8 cellular contexts compared by ENCODE assay signal in genomic region chr9:126915281-126915816, GRCh38. TPM values are rescaled to one million over a fixed set of nuclear protein-coding genes. Genes with fewer than 3 reads are reported as not detected.
DNase-seq lines count a peak whose midpoint lies in the region; ATAC-seq lines count a peak whose summit lies in the region.

No MANE protein-coding gene starts in this region.

- H3K9me3 Mint-ChIP-seq in T-helper 1 cell treated with Interleukin-12 subunit alpha and Interleukin-12 subunit beta and Interleukin-4 antibody, amounts not matched to agents 30 μg/mL and 1 μg/mL, for 36 hours, result no peaks in the 10 kb centered on the region

- H3K4me1 ChIP-seq in duodenal mucosa (ENCODE audit: control insufficient read depth in 1 of 2, insufficient read depth in 2 of 2, low read length in 2 of 2) (peaks cover 29 to 33% of the 10 kb centered on the region in 2 donors), mesodermal cell (ENCODE audit: control insufficient read depth, insufficient read depth, low read length, poor library complexity, severe bottlenecking) (no peaks in the 10 kb centered on the region), thymus (ENCODE audit: control insufficient read depth, insufficient read depth, low read length) (peaks cover 9% of the 10 kb centered on the region)

- H3K27me3 ChIP-seq in duodenal mucosa (ENCODE audit: control insufficient read depth in 1 of 2, insufficient read depth in 2 of 2, low read length in 2 of 2), result no peaks in the 10 kb centered on the region
- H3K27me3 ChIP-seq in thymus (ENCODE audit: control insufficient read depth, insufficient read depth), result peaks cover 2% of the 10 kb centered on the region

- H3K27ac ChIP-seq in duodenal mucosa (ENCODE audit: low read depth, low read length) (peak overlapping the region; percentile 71), mesodermal cell (ENCODE audit: low read depth, low read length, severe bottlenecking) (no peak overlapping the region), thymus (ENCODE audit: low read depth) (no peak overlapping the region)

- H3K4me1 Mint-ChIP-seq in T-helper 1 cell treated with Interleukin-12 subunit alpha and Interleukin-12 subunit beta and Interleukin-4 antibody, amounts not matched to agents 30 μg/mL and 1 μg/mL, for 36 hours (ENCODE audit: low read depth), result peaks cover 2% of the 10 kb centered on the region

- peak overlapping the region; percentile 70 for H3K4me3 Mint-ChIP-seq in T-helper 1 cell treated with Interleukin-12 subunit alpha and Interleukin-12 subunit beta and Interleukin-4 antibody, amounts not matched to agents 30 μg/mL and 1 μg/mL, for 36 hours

- no peaks in the 10 kb centered on the region for H3K9me3 ChIP-seq in duodenal mucosa (ENCODE audit: control insufficient read depth in 1 of 2, low read length in 2 of 2)
- H3K9me3 ChIP-seq in mesodermal cell (ENCODE audit: control insufficient read depth, low read length), result peaks cover 2% of the 10 kb centered on the region
- H3K9me3 ChIP-seq in thymus (ENCODE audit: control insufficient read depth), result no peaks in the 10 kb centered on the region

- no peaks in the 10 kb centered on the region for H3K36me3 ChIP-seq in duodenal mucosa (ENCODE audit: control insufficient read depth in 1 of 2, insufficient read depth in 2 of 2, low read length in 2 of 2)
- no peaks in the 10 kb centered on the region for H3K36me3 ChIP-seq in mesodermal cell (ENCODE audit: control insufficient read depth, insufficient read depth, low read length)
- no peaks in the 10 kb centered on the region for H3K36me3 ChIP-seq in thymus (ENCODE audit: control insufficient read depth, insufficient read depth)

- ATAC-seq in HG02981 (IDR thresholded peaks at IDR 0.05; ENCODE audit: unreplicated experiment), result peak; percentile 2
- no peak for ATAC-seq in GM18511 (IDR thresholded peaks at IDR 0.05; ENCODE audit: unreplicated experiment)

- H3K36me3 Mint-ChIP-seq in T-helper 1 cell treated with Interleukin-12 subunit alpha and Interleukin-12 subunit beta and Interleukin-4 antibody, amounts not matched to agents 30 μg/mL and 1 μg/mL, for 36 hours (ENCODE audit: low read depth), result no peaks in the 10 kb centered on the region

- peak; percentile 57 for DNase-seq in DMS153 (lab: John Stamatoyannopoulos, UW)
- DNase-seq in HCEC 1CT, result no peak

- peak overlapping the region; percentile 75 to 76 for H3K4me3 ChIP-seq in duodenal mucosa (ENCODE audit: low read depth in 1 of 2, low read length in 2 of 2)
- H3K4me3 ChIP-seq in mesodermal cell (ENCODE audit: extremely low read depth, insufficient read depth, low read length, poor library complexity, severe bottlenecking), result peak overlapping the region; percentile 11
- peak overlapping the region; percentile 94 for H3K4me3 ChIP-seq in thymus (ENCODE audit: low read length)

- no peak overlapping the region for H3K27ac Mint-ChIP-seq in T-helper 1 cell treated with Interleukin-12 subunit alpha and Interleukin-12 subunit beta and Interleukin-4 antibody, amounts not matched to agents 30 μg/mL and 1 μg/mL, for 36 hours

- H3K9ac ChIP-seq in duodenal mucosa (ENCODE audit: low read depth in 1 of 2, low read length in 2 of 2), result peak overlapping the region; percentile 81 to 83

- peaks cover 33% of the 10 kb centered on the region for H3K27me3 Mint-ChIP-seq in T-helper 1 cell treated with Interleukin-12 subunit alpha and Interleukin-12 subunit beta and Interleukin-4 antibody, amounts not matched to agents 30 μg/mL and 1 μg/mL, for 36 hours (ENCODE audit: low read depth)

- WGBS in mesodermal cell (ENCODE audit: insufficient coverage in 2 of 2), 2 experiments, result 4 to 9% methylated on average over 19 of the region's 43 CpGs
- 6% methylated on average over 43 of the region's 43 CpGs for WGBS in thymus

RNA-seq across cellular contexts. Expression of gene RALGPS1, which starts 0.8 kb away (rescaled TPM):
- 3.2 TPM for polyA plus RNA-seq in mesodermal cell (2013, experiment 1 of 2)
- 2.6 TPM for polyA plus RNA-seq in mesodermal cell (2013, experiment 2 of 2)
- polyA plus RNA-seq in thymus, result 3.6 TPM

RNA-seq across cellular contexts. Expression of gene ZBTB34, which starts 54.9 kb away (rescaled TPM):
- 11.4 TPM for polyA plus RNA-seq in mesodermal cell (2013, experiment 1 of 2)
- 10.0 TPM for polyA plus RNA-seq in mesodermal cell (2013, experiment 2 of 2)
- 4.0 TPM for polyA plus RNA-seq in thymus

Comparison
In these comparisons a context has a peak if more than half of its experiments do, and no peak if none do; other contexts are left out.
1. H3K4me3 ChIP-seq: peak in every context shown above with its lines; median percentile 94 in thymus; 76 in duodenal mucosa; 11 in mesodermal cell.